16 cellular contexts compared by ENCODE assay signal in the genomic region with DNA sequence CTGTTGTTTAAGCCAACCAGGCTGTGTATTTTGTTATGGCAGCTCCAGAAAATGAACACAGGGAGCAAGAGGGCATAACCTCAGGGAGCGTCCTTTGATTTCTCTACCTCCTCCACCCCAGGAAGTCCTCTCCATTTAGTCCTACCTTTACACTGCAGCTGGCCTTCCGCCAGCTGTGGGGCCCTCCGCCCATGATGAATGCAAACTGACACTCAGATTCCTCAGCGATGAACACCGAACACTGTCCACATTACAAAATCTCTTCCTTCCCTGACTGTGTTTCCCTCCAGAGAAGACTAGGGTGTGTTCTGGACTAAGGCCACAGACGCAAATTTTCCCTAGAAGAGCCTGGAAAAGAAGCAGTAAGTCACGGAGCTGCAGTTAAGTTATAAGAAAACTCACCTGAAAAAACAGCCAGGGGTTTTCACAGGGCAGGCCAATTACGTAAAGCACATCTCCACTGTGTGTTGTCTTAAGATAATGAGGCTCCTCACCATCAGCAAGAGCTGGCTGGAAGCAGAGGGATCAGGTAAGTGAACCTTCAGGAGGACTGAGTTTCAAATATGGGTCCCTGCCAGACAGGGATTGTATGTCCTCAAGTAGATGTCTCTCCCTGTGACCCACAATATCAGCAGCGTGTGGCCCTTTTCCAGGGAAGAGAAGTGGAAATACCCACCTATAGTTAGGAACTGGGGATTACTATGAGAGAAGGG. TPM values are rescaled to one million over a fixed set of nuclear protein-coding genes. Genes with fewer than 3 reads are reported as not detected.
DNase-seq lines count a peak whose midpoint lies in the region; ATAC-seq, FAIRE-seq and TF ChIP-seq lines count a peak whose summit lies in the region.
"Had no signal": no experiment of that assay in that cellular context is flagged by ENCODE, and none has a peak within 500 bp of the region (broad histone marks: within the 10 kb centered on the region; RNA-seq: fewer than 3 reads in every experiment).

No MANE protein-coding gene starts in this region.

- H3K36me3 Mint-ChIP-seq in WTC11 (no peaks in the 10 kb centered on the region), HFFc6 (ENCODE audit: low read depth) (no peaks in the 10 kb centered on the region)
- H3K36me3 Mint-ChIP-seq in activated naive CD4-positive, alpha-beta T cell treated with anti-CD3 and anti-CD28 coated beads, Interleukin-2, amount 50 U/mL, for 72 hours: peaks cover 6 to 14% of the 10 kb centered on the region in 2 donors

- peaks cover 31% of the 10 kb centered on the region for H3K9me3 Mint-ChIP-seq in WTC11
- no peaks in the 10 kb centered on the region for H3K9me3 Mint-ChIP-seq in HFFc6
- H3K9me3 Mint-ChIP-seq in activated naive CD4-positive, alpha-beta T cell treated with anti-CD3 and anti-CD28 coated beads, Interleukin-2, amount 50 U/mL, for 72 hours: peaks cover 0 to 13% of the 10 kb centered on the region in 2 donors
- H3K9me3 Mint-ChIP-seq: activated B cell treated with CpG ODN at 0.5 μM for 24 hours; central memory CD8-positive, alpha-beta T cell had no signal

- peaks cover 0 to 11% (median 0%) of the 10 kb centered on the region in 3 donors for H3K4me1 ChIP-seq in esophagus squamous epithelium
- H3K4me1 ChIP-seq in psoas muscle: peaks cover 8% of the 10 kb centered on the region

- ATAC-seq in psoas muscle (peak; percentile 48 to 88 (median 78)), WTC11 (no peak)
- ATAC-seq in activated naive CD4-positive, alpha-beta T cell treated with anti-CD3 and anti-CD28 coated beads, Interleukin-2, amount 50 U/mL, for 72 hours: no peak
- ATAC-seq: activated T-cell treated with anti-CD3 and anti-CD28 coated beads, Interleukin-2, amount 50 U/mL, for 4 hours had no signal

- H3K4me3 ChIP-seq in esophagus squamous epithelium (no peak overlapping the region), psoas muscle (no peak overlapping the region)

- H3K4me1 Mint-ChIP-seq in WTC11 (no peaks in the 10 kb centered on the region), HFFc6 (ENCODE audit: low read depth) (peaks cover 16% of the 10 kb centered on the region)
- H3K4me1 Mint-ChIP-seq: activated B cell treated with CpG ODN at 0.5 μM for 24 hours, B cell had no signal

- 62 to 82% methylated on average over 6 to 9 of the region's 9 CpGs for WGBS in esophagus squamous epithelium, 2 donors
- 57 to 75% (median 67%) methylated on average over 9 of the region's 9 CpGs for WGBS in psoas muscle, 3 donors

- CTCF ChIA-PET in WTC11 (lab: Charles Lee): no interaction called here

- H3K27me3 Mint-ChIP-seq in WTC11 (ENCODE audit: low read depth) (no peaks in the 10 kb centered on the region), HFFc6 (ENCODE audit: insufficient read depth) (peaks cover 2% of the 10 kb centered on the region; the same call in 1 of the 2 replicates)

- no peak overlapping the region for H3K27ac Mint-ChIP-seq in WTC11
- no peak overlapping the region for H3K27ac Mint-ChIP-seq in HFFc6
- no peak overlapping the region for H3K27ac Mint-ChIP-seq in activated naive CD4-positive, alpha-beta T cell treated with anti-CD3 and anti-CD28 coated beads, Interleukin-2, amount 50 U/mL, for 72 hours
- H3K27ac Mint-ChIP-seq: activated B cell treated with CpG ODN at 0.5 μM for 24 hours, B cell had no signal

- TF ChIP-seq POLR2A in GM12892 (IDR thresholded peaks at IDR 0.05; ENCODE audit: low read depth, low read length) (no peak), esophagus squamous epithelium (IDR thresholded peaks at IDR 0.05) (no peak)

- intact Hi-C loops in esophagus squamous epithelium (cut with DNase I): no loop called here
- intact Hi-C loops in psoas muscle (cut with DNase I): no loop called here

- POLR2A ChIA-PET in WTC11 (lab: Charles Lee): no interaction called here

- H3K4me3 Mint-ChIP-seq in WTC11: no peak overlapping the region
- no peak overlapping the region for H3K4me3 Mint-ChIP-seq in HFFc6
- H3K4me3 Mint-ChIP-seq: activated B cell treated with CpG ODN at 0.5 μM for 24 hours; activated T-cell treated with anti-CD3 and anti-CD28 coated beads, Interleukin-2, amount 50 U/mL, for 4 hours; B cell; central memory CD8-positive, alpha-beta T cell had no signal

- peak; percentile 17 for FAIRE-seq in GM12892 (lab: Jason Lieb, UNC)

- H3K27me3 ChIP-seq in esophagus squamous epithelium: no peaks in the 10 kb centered on the region
- no peaks in the 10 kb centered on the region for H3K27me3 ChIP-seq in psoas muscle (ENCODE audit: insufficient read depth in 3 of 3, low read length in 2 of 3)

- TF ChIP-seq CTCF in esophagus squamous epithelium (IDR thresholded peaks at IDR 0.05) (no peak), psoas muscle (IDR thresholded peaks at IDR 0.05) (no peak), WTC11 (IDR thresholded peaks at IDR 0.05) (no peak), HFFc6 (IDR thresholded peaks at IDR 0.05) (no peak)

- peaks cover 0 to 5% (median 0%) of the 10 kb centered on the region in 3 donors for H3K9me3 ChIP-seq in esophagus squamous epithelium
- peaks cover 4% of the 10 kb centered on the region for H3K9me3 ChIP-seq in psoas muscle

- H3K27ac ChIP-seq in esophagus squamous epithelium (peak overlapping the region; percentile 1 to 42 (median 20)), psoas muscle (peak overlapping the region; percentile 3)

- DNase-seq in GM12892 (ENCODE audit: insufficient read length) (no peak), NCI-H748 treated with DMSO at 0.1 percent for 48 hours (lab: John Stamatoyannopoulos, UW) (peak; percentile 18), esophagus squamous epithelium (lab: John Stamatoyannopoulos, UW) (no peak), psoas muscle (peak; percentile 26 to 63), NCI-H446 treated with DMSO at 0.1 percent for 48 hours (lab: John Stamatoyannopoulos, UW) (no peak), WTC11 (ENCODE audit: low spot score) (no peak), HFFc6 (no peak)
- DNase-seq in activated naive CD4-positive, alpha-beta T cell treated with anti-CD3 and anti-CD28 coated beads, Interleukin-2, amount 50 U/mL, for 72 hours (ENCODE audit: low spot score in 2 of 2): no peak
- DNase-seq: activated B cell treated with CpG ODN at 0.5 μM for 24 hours; activated T-cell treated with anti-CD3 and anti-CD28 coated beads, Interleukin-2, amount 50 U/mL, for 4 hours; NCI-H2107; occipital lobe; SHP77 treated with DMSO at 0.1 percent for 48 hours; stimulated activated CD4-positive, alpha-beta T cell treated with anti-CD3 and anti-CD28 coated beads, Interleukin-4, amount 100 ng/mL, for 4 hours had no signal

- H3K36me3 ChIP-seq in esophagus squamous epithelium: no peaks in the 10 kb centered on the region
- H3K36me3 ChIP-seq in psoas muscle (ENCODE audit: insufficient read depth in 1 of 2, low read depth in 1 of 2): no peaks in the 10 kb centered on the region

TF ChIP-seq in WTC11, 78 proteins besides CTCF, POLR2A, EP300 and RAD21 (continues in another document):
- TF ChIP-seq, protein P1, sequence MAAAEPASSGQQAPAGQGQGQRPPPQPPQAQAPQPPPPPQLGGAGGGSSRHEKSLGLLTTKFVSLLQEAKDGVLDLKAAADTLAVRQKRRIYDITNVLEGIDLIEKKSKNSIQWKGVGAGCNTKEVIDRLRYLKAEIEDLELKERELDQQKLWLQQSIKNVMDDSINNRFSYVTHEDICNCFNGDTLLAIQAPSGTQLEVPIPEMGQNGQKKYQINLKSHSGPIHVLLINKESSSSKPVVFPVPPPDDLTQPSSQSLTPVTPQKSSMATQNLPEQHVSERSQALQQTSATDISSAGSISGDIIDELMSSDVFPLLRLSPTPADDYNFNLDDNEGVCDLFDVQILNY (CRISPR knock-in tag; IDR thresholded peaks at IDR 0.05): no peak
- TF ChIP-seq, protein P2, sequence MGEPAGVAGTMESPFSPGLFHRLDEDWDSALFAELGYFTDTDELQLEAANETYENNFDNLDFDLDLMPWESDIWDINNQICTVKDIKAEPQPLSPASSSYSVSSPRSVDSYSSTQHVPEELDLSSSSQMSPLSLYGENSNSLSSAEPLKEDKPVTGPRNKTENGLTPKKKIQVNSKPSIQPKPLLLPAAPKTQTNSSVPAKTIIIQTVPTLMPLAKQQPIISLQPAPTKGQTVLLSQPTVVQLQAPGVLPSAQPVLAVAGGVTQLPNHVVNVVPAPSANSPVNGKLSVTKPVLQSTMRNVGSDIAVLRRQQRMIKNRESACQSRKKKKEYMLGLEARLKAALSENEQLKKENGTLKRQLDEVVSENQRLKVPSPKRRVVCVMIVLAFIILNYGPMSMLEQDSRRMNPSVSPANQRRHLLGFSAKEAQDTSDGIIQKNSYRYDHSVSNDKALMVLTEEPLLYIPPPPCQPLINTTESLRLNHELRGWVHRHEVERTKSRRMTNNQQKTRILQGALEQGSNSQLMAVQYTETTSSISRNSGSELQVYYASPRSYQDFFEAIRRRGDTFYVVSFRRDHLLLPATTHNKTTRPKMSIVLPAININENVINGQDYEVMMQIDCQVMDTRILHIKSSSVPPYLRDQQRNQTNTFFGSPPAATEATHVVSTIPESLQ (CRISPR knock-in tag; IDR thresholded peaks at IDR 0.05): no peak
- no peak for TF ChIP-seq ZNF121 (CRISPR knock-in tag; IDR thresholded peaks at IDR 0.05)

RNA-seq across cellular contexts. Expression of a gene that starts 46.3 kb away (rescaled TPM):
- 27.3 TPM for polyA plus RNA-seq in GM12892 (2012; ENCODE audit: missing spikeins)
- total RNA-seq in esophagus squamous epithelium: 100 to 1,000 TPM in 2 of 4 donors, 10 to 100 TPM in 2; 87.0 to 222 (median 153) TPM
- 1,000 to 10,000 TPM in 2 of 4 donors, 100 to 1,000 TPM in 2; 290 to 1,098 (median 779) TPM for total RNA-seq in psoas muscle
- polyA plus RNA-seq in psoas muscle: 100 to 1,000 TPM; 176 to 263 (median 228) TPM
- total RNA-seq in WTC11 (2021): 40.7 to 41.9 TPM (median 41.8 TPM) in 3 replicates
- total RNA-seq in HFFc6 (2021; fragmentation: NEBNext Ultra II Directional; extraction: Animal tissue kit (Norgen Biotek cat#: 25700)): 10 to 100 TPM; 30.6 to 48.5 (median 42.9) TPM
- total RNA-seq in activated naive CD4-positive, alpha-beta T cell treated with anti-CD3 and anti-CD28 coated beads, Interleukin-2, amount 50 U/mL, for 72 hours: 10 to 100 TPM in 1 of 2 donors, 1 to 10 TPM in 1; 3.5 to 13.5 TPM

Comparison
In these comparisons a context has a peak if more than half of its experiments do, and no peak if none do; other contexts are left out.
1. DNase-seq: peak in NCI-H748 treated with DMSO at 0.1 percent for 48 hours (single experiment) and psoas muscle (2 of 2); none in GM12892 (single experiment), esophagus squamous epithelium (single experiment), NCI-H446 treated with DMSO at 0.1 percent for 48 hours (single experiment), WTC11 (single experiment), HFFc6 (single experiment) and activated naive CD4-positive, alpha-beta T cell treated with anti-CD3 and anti-CD28 coated beads, Interleukin-2, amount 50 U/mL, for 72 hours (0 of 2).
2. ATAC-seq: peak in psoas muscle (4 of 4); none in WTC11 (single experiment) and activated naive CD4-positive, alpha-beta T cell treated with anti-CD3 and anti-CD28 coated beads, Interleukin-2, amount 50 U/mL, for 72 hours (0 of 2).